Comparison of ENCODE assay signal across 18 cellular contexts in the genomic region with DNA sequence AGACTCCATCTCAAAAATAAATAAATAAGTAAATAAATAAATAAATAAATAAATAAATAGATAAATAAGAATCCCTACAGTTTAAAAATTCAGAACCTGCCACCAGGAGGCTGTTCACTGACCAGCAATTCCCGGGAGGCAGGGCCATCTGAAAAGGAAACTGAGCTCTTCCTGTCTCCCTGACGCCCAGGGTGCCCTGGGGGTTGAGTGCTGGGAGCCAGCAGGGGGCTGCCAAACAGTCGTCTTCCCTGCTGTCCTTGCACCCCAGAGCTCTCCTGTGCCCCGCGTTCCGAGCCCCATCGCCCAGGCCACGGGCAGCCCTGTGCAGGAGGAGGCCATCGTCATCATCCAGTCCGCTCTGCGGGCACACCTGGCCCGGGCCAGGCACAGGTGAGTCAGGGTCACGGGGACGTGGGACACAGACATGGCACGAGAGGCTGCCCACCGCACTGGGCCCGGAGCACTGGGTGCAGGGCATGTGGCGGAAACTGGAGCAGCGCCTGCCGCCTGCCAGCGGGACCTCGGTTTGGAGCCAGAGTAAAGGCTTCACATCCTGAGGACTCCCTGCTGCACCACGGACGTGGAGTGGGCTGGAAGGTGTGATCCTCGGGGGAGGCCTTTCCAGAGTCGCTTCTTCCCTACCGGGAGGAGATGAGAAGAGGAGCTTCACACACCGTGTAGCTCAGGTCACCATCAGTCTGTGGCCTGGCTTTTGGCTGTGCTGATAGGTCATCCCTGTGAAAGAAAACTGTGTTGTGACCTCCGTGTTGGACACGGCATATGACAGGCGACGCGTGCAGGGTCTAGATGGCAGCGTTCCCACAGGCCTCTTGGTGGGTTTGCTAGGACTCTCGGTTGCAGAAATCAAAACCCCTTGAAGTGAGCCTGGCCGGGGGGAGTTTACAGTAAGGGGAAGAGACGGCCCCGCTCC. TPM values are rescaled to one million over a fixed set of nuclear protein-coding genes. Genes with fewer than 3 reads are reported as not detected.
DNase-seq lines count a peak whose midpoint lies in the region; ATAC-seq and TF ChIP-seq lines count a peak whose summit lies in the region.
"Had no signal": no experiment of that assay in that cellular context is flagged by ENCODE, and none has a peak within 500 bp of the region (broad histone marks: within the 10 kb centered on the region; RNA-seq: fewer than 3 reads in every experiment).

No MANE protein-coding gene starts in this region.

- no peak overlapping the region for H3K4me3 Mint-ChIP-seq in type B pancreatic cell
- H3K4me3 Mint-ChIP-seq: CD8-positive, alpha-beta memory T cell had no signal

- H3K27me3 ChIP-seq in H7 (ENCODE audit: control insufficient read depth, insufficient read depth, low read length) = no peaks in the 10 kb centered on the region
- H3K27me3 ChIP-seq: BE2C, MG63 had no signal

- H3K36me3 Mint-ChIP-seq in type B pancreatic cell = peaks cover 3% of the 10 kb centered on the region

- H3K36me3 ChIP-seq in H7 (replicated peaks; ENCODE audit: control insufficient read depth, insufficient read depth, low read length) = no peaks in the 10 kb centered on the region
- H3K36me3 ChIP-seq: MG63 had no signal

- H3K27me3 Mint-ChIP-seq in type B pancreatic cell = no peaks in the 10 kb centered on the region
- H3K27me3 Mint-ChIP-seq: CD8-positive, alpha-beta memory T cell had no signal

- no peaks in the 10 kb centered on the region for H3K9me3 Mint-ChIP-seq in type B pancreatic cell
- H3K9me3 Mint-ChIP-seq: CD8-positive, alpha-beta memory T cell had no signal

- DNase-seq in H7 (peak; percentile 61), astrocyte of the spinal cord (ENCODE audit: low read depth, low spot score) (no peak), iPS-NIHi7 (ENCODE audit: extremely low spot score) (peak; percentile 16), type B pancreatic cell (ENCODE audit: extremely low spot score, unreplicated experiment) (no peak), foreskin fibroblast (no peak)
- DNase-seq: CD8-positive, alpha-beta memory T cell; DND-41; GM23248; MG63; NCI-H1092 treated with DMSO at 0.1 percent for 48 hours; NCI-H1694; NCI-H446; NCI-H748 treated with DMSO at 0.1 percent for 48 hours; SHP77 treated with DMSO at 0.1 percent for 48 hours had no signal

- in situ Hi-C loops in astrocyte of the spinal cord (cut with HindIII; ENCODE audit: low sequenced_read_pairs) = no loop called here

- H3K27ac Mint-ChIP-seq in type B pancreatic cell = no peak overlapping the region
- H3K27ac Mint-ChIP-seq: CD8-positive, alpha-beta memory T cell had no signal

- H3K4me3 ChIP-seq in H7 (ENCODE audit: insufficient read depth, low read depth, low read length) = no peak overlapping the region
- H3K4me3 ChIP-seq in astrocyte of the spinal cord (ENCODE audit: low read depth, low read length) = no peak overlapping the region
- H3K4me3 ChIP-seq in foreskin fibroblast (ENCODE audit: low read depth in 1 of 2, low read length in 2 of 2) = no peak overlapping the region
- H3K4me3 ChIP-seq: GM23248, MG63 had no signal

- peak; percentile 2 for TF ChIP-seq CTCF in astrocyte of the spinal cord (IDR thresholded peaks at IDR 0.05; ENCODE audit: low read depth, low read length)
- peak; percentile 25 for TF ChIP-seq CTCF in type B pancreatic cell (conservative IDR thresholded peaks at IDR 0.05)
- TF ChIP-seq CTCF in foreskin fibroblast (IDR thresholded peaks at IDR 0.05; ENCODE audit: low read depth, low read length) = no peak

- ATAC-seq in HG03139 (IDR thresholded peaks at IDR 0.05; ENCODE audit: unreplicated experiment) = no peak
- ATAC-seq in HG02981 (IDR thresholded peaks at IDR 0.05; ENCODE audit: unreplicated experiment) = no peak
- ATAC-seq: Panc1 had no signal

- H3K4me1 Mint-ChIP-seq in type B pancreatic cell (ENCODE audit: unreplicated experiment) = peaks cover 12% of the 10 kb centered on the region

RNA-seq across cellular contexts. Expression of gene TTYH3, which starts 25.9 kb away (rescaled TPM):
- total RNA-seq in H7 (2014; rRNA removed; shearing (Covaris generic)) = 50.2 and 53.5 TPM in 2 replicates
- total RNA-seq in type B pancreatic cell (ENCODE audit: low replicate concordance) = 124 and 166 TPM in 2 replicates

RNA-seq across cellular contexts. Expression of gene IQCE, which starts 47.1 kb away (rescaled TPM):
- 2.1 and 4.0 TPM in 2 replicates for total RNA-seq in H7 (2014; rRNA removed; shearing (Covaris generic))
- total RNA-seq in type B pancreatic cell (ENCODE audit: low replicate concordance) = 25.7 and 35.2 TPM in 2 replicates

RNA-seq across cellular contexts. Expression of gene BRAT1, which starts 50.5 kb away (rescaled TPM):
- 83.5 and 86.4 TPM in 2 replicates for total RNA-seq in H7 (2014; rRNA removed; shearing (Covaris generic))
- 25.2 and 40.3 TPM in 2 replicates for total RNA-seq in type B pancreatic cell (ENCODE audit: low replicate concordance)

Comparison
In these comparisons a context has a peak if more than half of its experiments do, and no peak if none do; other contexts are left out.
1. DNase-seq: peak in H7 (single experiment) and iPS-NIHi7 (single experiment); none in astrocyte of the spinal cord (single experiment), type B pancreatic cell (single experiment) and foreskin fibroblast (0 of 2).